Comparison of ENCODE assay signal across 13 cellular contexts in genomic region chr2:204726831-204727230, GRCh38.
A peak's percentile ranks its signal among the peaks of the same experiment; 100 is the strongest.
DNase-seq lines count a peak whose midpoint lies in the region; ATAC-seq and TF ChIP-seq lines count a peak whose summit lies in the region.
"Had no signal": no experiment of that assay in that cellular context is flagged by ENCODE, and none has a peak within 500 bp of the region (broad histone marks: within the 10 kb centered on the region; RNA-seq: fewer than 3 reads in every experiment).

No MANE protein-coding gene starts in this region.

- H4K5ac ChIP-seq in IMR-90 (ENCODE audit: low read depth, low read length) = no peak overlapping the region

- dilution Hi-C loops in IMR-90 (cut with HindIII; ENCODE audit: low sequenced_read_pairs, unreplicated experiment) = no loop called here

- H3K9me3 ChIP-seq in IMR-90 (ENCODE audit: control insufficient read depth, insufficient read depth, low read length) = no peaks in the 10 kb centered on the region
- no peaks in the 10 kb centered on the region for H3K9me3 ChIP-seq in neural progenitor cell (ENCODE audit: low read depth)
- H3K9me3 ChIP-seq: BLaER1 had no signal

- H4K8ac ChIP-seq in IMR-90 (ENCODE audit: low read depth in 2 of 2, low read length in 2 of 2) = no peak overlapping the region

- H3K27ac ChIP-seq in IMR-90 (ENCODE audit: insufficient read depth, low read length) = no peak overlapping the region
- H3K27ac ChIP-seq in neural progenitor cell = no peak overlapping the region
- H3K27ac ChIP-seq: BLaER1 had no signal

- H3K36me3 ChIP-seq in IMR-90 (ENCODE audit: control insufficient read depth, insufficient read depth, low read length) (no peaks in the 10 kb centered on the region), neural progenitor cell (no peaks in the 10 kb centered on the region)
- H3K36me3 ChIP-seq: BLaER1 had no signal

- no peak overlapping the region for H2AK9ac ChIP-seq in IMR-90 (replicated peaks; ENCODE audit: low read depth, low read length, poor library complexity)

- H3K79me2 ChIP-seq in neural progenitor cell (ENCODE audit: low read depth) = no peaks in the 10 kb centered on the region

- H4K91ac ChIP-seq in IMR-90 (ENCODE audit: insufficient read depth, low read depth, low read length) = no peak overlapping the region

- no peaks in the 10 kb centered on the region for H3K9me3 Mint-ChIP-seq in neural progenitor cell
- H3K9me3 Mint-ChIP-seq in activated T-helper 1 cell treated with anti-CD3 and anti-CD28 coated beads, Interleukin-12 subunit alpha, Interleukin-12 subunit beta, Interleukin-2, Interleukin-4 antibody, amounts not matched to agents 30 ng/mL and 10 ng/mL and 1 ng/mL, durations not matched to agents 14 hours and 24 hours and 36 hours = no peaks in the 10 kb centered on the region
- H3K9me3 Mint-ChIP-seq: HFFc6 had no signal

- no peak overlapping the region for H3K14ac ChIP-seq in IMR-90 (replicated peaks; ENCODE audit: low read depth, low read length)

- H2AK5ac ChIP-seq in IMR-90 (ENCODE audit: low read depth, low read length) = no peak overlapping the region

- peak overlapping the region; percentile 29; the same call in 1 of the 2 replicates for H3K4me2 ChIP-seq in IMR-90 (ENCODE audit: low read depth, low read length)
- H3K4me2 ChIP-seq in neural progenitor cell = no peak overlapping the region
- H3K4me2 ChIP-seq: BLaER1 had no signal

- intact Hi-C loops in IMR-90 (cut with micrococcal nuclease) (no loop called here), left colon (cut with DNase I, micrococcal nuclease) (no loop called here)
- intact Hi-C loops in activated T-helper 1 cell treated with anti-CD3 and anti-CD28 coated beads, Interleukin-12 subunit alpha, Interleukin-12 subunit beta, Interleukin-2, Interleukin-4 antibody, amounts not matched to agents 30 ng/mL and 10 ng/mL and 1 ng/mL, durations not matched to agents 14 hours and 24 hours and 36 hours (cut with micrococcal nuclease) = no loop called here

- H2AFZ ChIP-seq in IMR-90 (replicated peaks; ENCODE audit: low read length, poor library complexity) = no peak overlapping the region
- no peak overlapping the region for H2AFZ ChIP-seq in neural progenitor cell (replicated peaks)

- no peaks in the 10 kb centered on the region for H3K9me1 ChIP-seq in IMR-90 (ENCODE audit: insufficient read depth, low read length)

- no peaks in the 10 kb centered on the region for H3K36me3 Mint-ChIP-seq in neural progenitor cell
- no peaks in the 10 kb centered on the region for H3K36me3 Mint-ChIP-seq in activated T-helper 1 cell treated with anti-CD3 and anti-CD28 coated beads, Interleukin-12 subunit alpha, Interleukin-12 subunit beta, Interleukin-2, Interleukin-4 antibody, amounts not matched to agents 30 ng/mL and 10 ng/mL and 1 ng/mL, durations not matched to agents 14 hours and 24 hours and 36 hours (ENCODE audit: low read depth)
- H3K36me3 Mint-ChIP-seq: CD8-positive, alpha-beta memory T cell had no signal

- no peak overlapping the region for H3K56ac ChIP-seq in IMR-90 (ENCODE audit: extremely low read depth, insufficient read depth, low read length)

- no peak overlapping the region for H3K4me3 Mint-ChIP-seq in neural progenitor cell
- H3K4me3 Mint-ChIP-seq in activated T-helper 1 cell treated with anti-CD3 and anti-CD28 coated beads, Interleukin-12 subunit alpha, Interleukin-12 subunit beta, Interleukin-2, Interleukin-4 antibody, amounts not matched to agents 30 ng/mL and 10 ng/mL and 1 ng/mL, durations not matched to agents 14 hours and 24 hours and 36 hours = no peak overlapping the region
- H3K4me3 Mint-ChIP-seq: CD8-positive, alpha-beta memory T cell; HFFc6 had no signal

- 83% methylated on average over 2 of the region's 3 CpGs; no CpG with 5 or more reads in 1 of the 2 experiments for WGBS in IMR-90 (ENCODE audit: extremely low coverage in 2 of 2, insufficient read length in 1 of 2), 2 experiments

- TF ChIP-seq CTCF in IMR-90 (conservative IDR thresholded peaks at IDR 0.05; ENCODE audit: low read depth, low read length) (no peak), neural progenitor cell (IDR thresholded peaks at IDR 0.05) (no peak)

- H3K27me3 Mint-ChIP-seq in neural progenitor cell (ENCODE audit: insufficient read depth, low read depth) = peaks cover 3% of the 10 kb centered on the region
- H3K27me3 Mint-ChIP-seq in activated T-helper 1 cell treated with anti-CD3 and anti-CD28 coated beads, Interleukin-12 subunit alpha, Interleukin-12 subunit beta, Interleukin-2, Interleukin-4 antibody, amounts not matched to agents 30 ng/mL and 10 ng/mL and 1 ng/mL, durations not matched to agents 14 hours and 24 hours and 36 hours (ENCODE audit: insufficient read depth) = peaks cover 7% of the 10 kb centered on the region

- no peak overlapping the region for H2BK5ac ChIP-seq in IMR-90 (ENCODE audit: low read depth, low read length, poor library complexity, severe bottlenecking)

- DNase-seq in IMR-90 (peak; percentile 13), left colon (peak in 1 of 2 donors; percentile 26), neural progenitor cell (ENCODE audit: low spot score) (no peak)
- no peak for DNase-seq in activated T-helper 1 cell treated with anti-CD3 and anti-CD28 coated beads, Interleukin-12 subunit alpha, Interleukin-12 subunit beta, Interleukin-2, Interleukin-4 antibody, amounts not matched to agents 30 ng/mL and 10 ng/mL and 1 ng/mL, durations not matched to agents 14 hours and 24 hours and 36 hours (ENCODE audit: low spot score)
- DNase-seq: CD8-positive, alpha-beta memory T cell; DMS53; GF-D8; HCEC 1CT; HFFc6 had no signal

- H3K4me1 ChIP-seq in IMR-90 (ENCODE audit: control insufficient read depth, insufficient read depth, low read length) (no peaks in the 10 kb centered on the region), neural progenitor cell (no peaks in the 10 kb centered on the region)
- H3K4me1 ChIP-seq: BLaER1 had no signal

- H3K27me3 ChIP-seq in IMR-90 (ENCODE audit: control insufficient read depth, insufficient read depth, low read length) (no peaks in the 10 kb centered on the region), neural progenitor cell (no peaks in the 10 kb centered on the region)
- H3K27me3 ChIP-seq: BLaER1 had no signal

- no peak for TF ChIP-seq POLR2A in IMR-90 (IDR thresholded peaks at IDR 0.05; ENCODE audit: low read depth, low read length)

- no peaks in the 10 kb centered on the region for H3F3A ChIP-seq in neural progenitor cell (ENCODE audit: low read depth)

- H3K4ac ChIP-seq in IMR-90 (ENCODE audit: low read depth, low read length) = no peak overlapping the region

- ATAC-seq in IMR-90 (ENCODE audit: low read depth) (peak; percentile 35; the same call in 1 of the 2 replicates), left colon (peak; percentile 92), HG02870 (IDR thresholded peaks at IDR 0.05; ENCODE audit: unreplicated experiment) (no peak), HG03442 (IDR thresholded peaks at IDR 0.05; ENCODE audit: unreplicated experiment) (no peak), HG03196 (IDR thresholded peaks at IDR 0.05; ENCODE audit: unreplicated experiment) (no peak)

- in situ Hi-C loops in IMR-90 (cut with MboI; ENCODE audit: low sequenced_read_pairs) = no loop called here

- peaks cover 0 to 6% of the 10 kb centered on the region in 2 experiments; a peak in 3 of 4 replicates for H3K79me1 ChIP-seq in IMR-90 (ENCODE audit: low read depth in 1 of 2, low read length in 2 of 2)

- POLR2A ChIA-PET in IMR-90 (lab: Charles Lee; ENCODE audit: unreplicated experiment) = no interaction called here

- H2BK120ac ChIP-seq in IMR-90 (ENCODE audit: low read depth, low read length) = no peak overlapping the region

- H2BK15ac ChIP-seq in IMR-90 (ENCODE audit: low read depth, low read length) = no peak overlapping the region

- H4K20me1 ChIP-seq in IMR-90 (ENCODE audit: insufficient read depth, low read length) = no peaks in the 10 kb centered on the region
- H4K20me1 ChIP-seq in neural progenitor cell (ENCODE audit: low read depth) = no peaks in the 10 kb centered on the region
- H4K20me1 ChIP-seq: BLaER1 had no signal

- no peak overlapping the region for H2BK20ac ChIP-seq in IMR-90 (ENCODE audit: low read depth, low read length)

- H3K9ac ChIP-seq in IMR-90 (ENCODE audit: low read depth, low read length) (no peak overlapping the region), neural progenitor cell (no peak overlapping the region)
- H3K9ac ChIP-seq: BLaER1 had no signal

- no peak for TF ChIP-seq RAD21 in IMR-90 (IDR thresholded peaks at IDR 0.05; ENCODE audit: low read length)

- CTCF ChIA-PET in IMR-90 (lab: Yijun Ruan, JAX) = interaction anchor here (0.6 to 1.2 kb wide), 3 partner anchors 14 to 70 kb away, joined by 3 to 4 read pairs (median 3); no protein-coding TSS in a partner anchor

- no peak overlapping the region for H3K4me3 ChIP-seq in IMR-90 (ENCODE audit: insufficient read depth, low read depth, low read length)
- no peak overlapping the region for H3K4me3 ChIP-seq in neural progenitor cell
- H3K4me3 ChIP-seq: BLaER1 had no signal

- peak overlapping the region; percentile 24 for H3K27ac Mint-ChIP-seq in neural progenitor cell
- H3K27ac Mint-ChIP-seq in activated T-helper 1 cell treated with anti-CD3 and anti-CD28 coated beads, Interleukin-12 subunit alpha, Interleukin-12 subunit beta, Interleukin-2, Interleukin-4 antibody, amounts not matched to agents 30 ng/mL and 10 ng/mL and 1 ng/mL, durations not matched to agents 14 hours and 24 hours and 36 hours = no peak overlapping the region
- H3K27ac Mint-ChIP-seq: CD8-positive, alpha-beta memory T cell; HFFc6 had no signal

- BruUV-seq in IMR-90 (replicated peaks; lab: Mats Ljungman, UMichigan) = no TSS peak

- H3K18ac ChIP-seq in IMR-90 (ENCODE audit: low read depth, low read length) = no peak overlapping the region

- H3K23ac ChIP-seq in IMR-90 (ENCODE audit: low read depth, low read length) = no peak overlapping the region

- peaks cover 27% of the 10 kb centered on the region for H3K4me1 Mint-ChIP-seq in neural progenitor cell
- H3K4me1 Mint-ChIP-seq in activated T-helper 1 cell treated with anti-CD3 and anti-CD28 coated beads, Interleukin-12 subunit alpha, Interleukin-12 subunit beta, Interleukin-2, Interleukin-4 antibody, amounts not matched to agents 30 ng/mL and 10 ng/mL and 1 ng/mL, durations not matched to agents 14 hours and 24 hours and 36 hours (ENCODE audit: low read depth) = no peaks in the 10 kb centered on the region
- H3K4me1 Mint-ChIP-seq: CD8-positive, alpha-beta memory T cell had no signal

TF ChIP-seq in IMR-90, 13 proteins besides CTCF, POLR2A, EP300 and RAD21:
- peak; percentile 73 for TF ChIP-seq BHLHE40 (IDR thresholded peaks at IDR 0.05; ENCODE audit: low read depth, low read length)
- TF ChIP-seq MAZ (IDR thresholded peaks at IDR 0.05; ENCODE audit: borderline replicate concordance, low read depth, low read length) = no peak
- no peak for TF ChIP-seq SMC3 (IDR thresholded peaks at IDR 0.05; ENCODE audit: low read depth, low read length)
- no peak for TF ChIP-seq NFE2L2 (IDR thresholded peaks at IDR 0.05; ENCODE audit: low read depth, low read length)
- no peak for TF ChIP-seq RCOR1 (IDR thresholded peaks at IDR 0.05; ENCODE audit: insufficient replicate concordance, low read length)
- TF ChIP-seq RFX5 (IDR thresholded peaks at IDR 0.05; ENCODE audit: low read depth, low read length) = no peak
- no peak for TF ChIP-seq CHD1 (IDR thresholded peaks at IDR 0.05; ENCODE audit: low read depth, low read length)
- TF ChIP-seq MAFK (IDR thresholded peaks at IDR 0.05; ENCODE audit: low read depth, low read length) = no peak

Comparison
In these comparisons a context has a peak if more than half of its experiments do, and no peak if none do; other contexts are left out.
1. ATAC-seq: peak in IMR-90 (single experiment) and left colon (single experiment); none in HG02870 (single experiment), HG03442 (single experiment) and HG03196 (single experiment).